ENCODE assay signal across 17 cellular contexts in the genomic region with DNA sequence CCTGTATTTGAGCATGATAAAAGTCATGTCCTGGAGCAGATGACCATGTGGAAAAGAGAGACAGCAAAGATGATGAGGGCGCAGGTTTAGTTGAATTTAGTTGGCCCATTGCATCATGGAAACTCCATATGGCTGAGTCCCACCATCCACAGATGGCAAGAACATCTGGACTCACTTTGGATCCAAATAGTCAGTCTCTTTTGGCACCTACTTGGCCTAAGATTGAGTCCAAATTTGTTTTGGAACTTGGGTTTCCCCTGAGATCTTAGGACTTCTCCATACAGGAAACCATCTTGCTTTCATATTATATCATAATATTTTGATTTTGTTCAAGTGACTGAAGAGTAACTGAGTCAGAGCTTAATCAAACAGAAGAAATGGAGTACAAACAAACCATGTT.
DNase-seq lines count a peak whose midpoint lies in the region; ATAC-seq, FAIRE-seq and TF ChIP-seq lines count a peak whose summit lies in the region.
"Had no signal": no experiment of that assay in that cellular context is flagged by ENCODE, and none has a peak within 500 bp of the region (broad histone marks: within the 10 kb centered on the region; RNA-seq: fewer than 3 reads in every experiment).

No MANE protein-coding gene starts in this region.

- intact Hi-C loops in OCI-LY7 (cut with micrococcal nuclease; ENCODE audit: unreplicated experiment): no loop called here

- H3K4me1 ChIP-seq in GM23248 (ENCODE audit: insufficient read depth) (no peaks in the 10 kb centered on the region), OCI-LY7 (ENCODE audit: insufficient read depth, low read length, poor library complexity, severe bottlenecking) (no peaks in the 10 kb centered on the region)
- H3K4me1 ChIP-seq: BLaER1 had no signal

- H3K79me2 ChIP-seq in GM23248 (ENCODE audit: insufficient read depth): no peaks in the 10 kb centered on the region
- no peaks in the 10 kb centered on the region for H3K79me2 ChIP-seq in OCI-LY7 (ENCODE audit: insufficient read depth, low read depth, low read length)

- DNase-seq in NCI-H2171 treated with DMSO at 0.1 percent for 48 hours (lab: John Stamatoyannopoulos, UW) (peak; percentile 3), NCI-H2171 (lab: John Stamatoyannopoulos, UW) (no peak), NCI-H1694 (lab: John Stamatoyannopoulos, UW) (peak; percentile 47), bronchial epithelial cell (ENCODE audit: low read depth) (peak; percentile 37), GM23248 (no peak), OCI-LY7 (ENCODE audit: low spot score) (no peak)
- DNase-seq: CD4-positive, alpha-beta memory T cell; DMS79; GDM1; GOT3; H9 had no signal

- H3K4me3 ChIP-seq in bronchial epithelial cell (ENCODE audit: low read depth, low read length) (no peak overlapping the region), GM23248 (no peak overlapping the region), OCI-LY7 (ENCODE audit: low read depth, low read length, poor library complexity, severe bottlenecking) (no peak overlapping the region)
- H3K4me3 ChIP-seq: A549, BLaER1 had no signal

- H3K36me3 ChIP-seq in bronchial epithelial cell (ENCODE audit: control insufficient read depth, insufficient read depth, low read length) (no peaks in the 10 kb centered on the region), GM23248 (ENCODE audit: low read depth) (no peaks in the 10 kb centered on the region), OCI-LY7 (ENCODE audit: insufficient read depth, low read length) (no peaks in the 10 kb centered on the region)
- H3K36me3 ChIP-seq: BLaER1 had no signal

- H3K9me2 ChIP-seq in GM23248 (ENCODE audit: insufficient read depth) (no peaks in the 10 kb centered on the region), OCI-LY7 (ENCODE audit: insufficient read depth, low read length) (no peaks in the 10 kb centered on the region)

- in situ Hi-C loops in GM23248 (cut with MboI): no loop called here

- POLR2A ChIA-PET in OCI-LY7 (lab: Charles Lee): no interaction called here

- H3K4me2 ChIP-seq in GM23248 (ENCODE audit: unreplicated experiment) (no peak overlapping the region), OCI-LY7 (ENCODE audit: low read length) (no peak overlapping the region)
- H3K4me2 ChIP-seq: A549, BLaER1 had no signal

- H2AFZ ChIP-seq in GM23248: no peak overlapping the region
- no peak overlapping the region for H2AFZ ChIP-seq in OCI-LY7 (ENCODE audit: low read length)

- H3K9me3 ChIP-seq in GM23248 (ENCODE audit: low read depth) (no peaks in the 10 kb centered on the region), OCI-LY7 (ENCODE audit: low read length) (no peaks in the 10 kb centered on the region)
- H3K9me3 ChIP-seq: BLaER1 had no signal

- H3K27me3 ChIP-seq in bronchial epithelial cell (ENCODE audit: control insufficient read depth, insufficient read depth, low read length): peaks cover 4% of the 10 kb centered on the region
- H3K27me3 ChIP-seq in GM23248 (replicated peaks; ENCODE audit: insufficient read depth): no peaks in the 10 kb centered on the region
- H3K27me3 ChIP-seq: BLaER1 had no signal

- no peak for ATAC-seq in HG03095 (IDR thresholded peaks at IDR 0.05; ENCODE audit: unreplicated experiment)
- ATAC-seq: A549 had no signal

- H4K20me1 ChIP-seq in GM23248 (ENCODE audit: insufficient read depth): no peaks in the 10 kb centered on the region
- H4K20me1 ChIP-seq in OCI-LY7 (ENCODE audit: insufficient read depth, low read length): no peaks in the 10 kb centered on the region
- H4K20me1 ChIP-seq: BLaER1 had no signal

- no peak overlapping the region for H3K9ac ChIP-seq in GM23248
- H3K9ac ChIP-seq: BLaER1 had no signal

- CTCF ChIA-PET in OCI-LY7 (lab: Charles Lee; ENCODE audit: unreplicated experiment): no interaction called here

- no peak overlapping the region for H3K27ac ChIP-seq in GM23248
- no peak overlapping the region for H3K27ac ChIP-seq in OCI-LY7 (ENCODE audit: low read depth, low read length, poor library complexity, severe bottlenecking)
- H3K27ac ChIP-seq: 22Rv1, A549, BLaER1 had no signal

- no peak for TF ChIP-seq CTCF in bronchial epithelial cell (IDR thresholded peaks at IDR 0.05; ENCODE audit: insufficient read depth, low read length, severe bottlenecking)
- TF ChIP-seq CTCF in OCI-LY7 (conservative IDR thresholded peaks at IDR 0.05; ENCODE audit: low read length): no peak

- no TSS peak for BruUV-seq in OCI-LY7 (replicated peaks; lab: Mats Ljungman, UMichigan)

- FAIRE-seq in bronchial epithelial cell (lab: Jason Lieb, UNC): no peak
- FAIRE-seq: A549, GM12892, GM18507 had no signal

- WGBS in GM23248 (ENCODE audit: low coverage in 1 of 2, low lambda C conversion rate in 2 of 2, missing lambda C conversion rate in 2 of 2), 2 experiments: 5 to 8% methylated on average over 1 of the region's 1 CpG

- no peaks in the 10 kb centered on the region for H3F3A ChIP-seq in GM23248 (ENCODE audit: insufficient read depth)

Comparison
In these comparisons a context has a peak if more than half of its experiments do, and no peak if none do; other contexts are left out.
1. DNase-seq: peak in NCI-H2171 treated with DMSO at 0.1 percent for 48 hours (single experiment), NCI-H1694 (single experiment) and bronchial epithelial cell (single experiment); none in NCI-H2171 (single experiment), GM23248 (single experiment) and OCI-LY7 (single experiment).